Comparison of ENCODE assay signal across 1 cellular context in the genomic region with DNA sequence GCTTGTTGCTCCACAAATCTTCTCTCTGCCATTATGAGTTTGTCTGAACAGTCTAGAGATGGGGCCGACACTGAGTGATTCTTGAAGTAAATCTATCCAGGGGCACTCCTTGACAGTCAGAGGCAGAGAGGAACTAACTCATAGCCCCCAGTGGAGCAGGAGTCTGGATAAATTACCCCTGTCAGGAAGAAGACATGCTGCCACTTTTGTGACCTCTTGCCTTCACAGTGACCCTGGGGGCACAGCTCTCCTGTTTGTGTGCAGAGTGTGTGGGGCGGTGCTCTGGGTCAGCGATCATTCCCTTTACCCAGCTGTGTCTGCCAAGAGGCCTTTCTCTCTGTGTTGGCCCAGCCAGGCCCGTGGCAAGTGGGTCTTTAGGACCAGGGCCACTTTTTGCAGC.
TF ChIP-seq lines count a peak whose summit lies in the region.

No MANE protein-coding gene starts in this region.

TF ChIP-seq in K562, 482 proteins besides CTCF, POLR2A, EP300 and RAD21:
- peak; percentile 32 for TF ChIP-seq MEIS2 (IDR thresholded peaks at IDR 0.05; ENCODE audit: partially characterized antibody)
- TF ChIP-seq, protein P1, sequence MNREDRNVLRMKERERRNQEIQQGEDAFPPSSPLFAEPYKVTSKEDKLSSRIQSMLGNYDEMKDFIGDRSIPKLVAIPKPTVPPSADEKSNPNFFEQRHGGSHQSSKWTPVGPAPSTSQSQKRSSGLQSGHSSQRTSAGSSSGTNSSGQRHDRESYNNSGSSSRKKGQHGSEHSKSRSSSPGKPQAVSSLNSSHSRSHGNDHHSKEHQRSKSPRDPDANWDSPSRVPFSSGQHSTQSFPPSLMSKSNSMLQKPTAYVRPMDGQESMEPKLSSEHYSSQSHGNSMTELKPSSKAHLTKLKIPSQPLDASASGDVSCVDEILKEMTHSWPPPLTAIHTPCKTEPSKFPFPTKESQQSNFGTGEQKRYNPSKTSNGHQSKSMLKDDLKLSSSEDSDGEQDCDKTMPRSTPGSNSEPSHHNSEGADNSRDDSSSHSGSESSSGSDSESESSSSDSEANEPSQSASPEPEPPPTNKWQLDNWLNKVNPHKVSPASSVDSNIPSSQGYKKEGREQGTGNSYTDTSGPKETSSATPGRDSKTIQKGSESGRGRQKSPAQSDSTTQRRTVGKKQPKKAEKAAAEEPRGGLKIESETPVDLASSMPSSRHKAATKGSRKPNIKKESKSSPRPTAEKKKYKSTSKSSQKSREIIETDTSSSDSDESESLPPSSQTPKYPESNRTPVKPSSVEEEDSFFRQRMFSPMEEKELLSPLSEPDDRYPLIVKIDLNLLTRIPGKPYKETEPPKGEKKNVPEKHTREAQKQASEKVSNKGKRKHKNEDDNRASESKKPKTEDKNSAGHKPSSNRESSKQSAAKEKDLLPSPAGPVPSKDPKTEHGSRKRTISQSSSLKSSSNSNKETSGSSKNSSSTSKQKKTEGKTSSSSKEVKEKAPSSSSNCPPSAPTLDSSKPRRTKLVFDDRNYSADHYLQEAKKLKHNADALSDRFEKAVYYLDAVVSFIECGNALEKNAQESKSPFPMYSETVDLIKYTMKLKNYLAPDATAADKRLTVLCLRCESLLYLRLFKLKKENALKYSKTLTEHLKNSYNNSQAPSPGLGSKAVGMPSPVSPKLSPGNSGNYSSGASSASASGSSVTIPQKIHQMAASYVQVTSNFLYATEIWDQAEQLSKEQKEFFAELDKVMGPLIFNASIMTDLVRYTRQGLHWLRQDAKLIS (CRISPR knock-in tag; IDR thresholded peaks at IDR 0.05) = no peak
- TF ChIP-seq, protein P2, sequence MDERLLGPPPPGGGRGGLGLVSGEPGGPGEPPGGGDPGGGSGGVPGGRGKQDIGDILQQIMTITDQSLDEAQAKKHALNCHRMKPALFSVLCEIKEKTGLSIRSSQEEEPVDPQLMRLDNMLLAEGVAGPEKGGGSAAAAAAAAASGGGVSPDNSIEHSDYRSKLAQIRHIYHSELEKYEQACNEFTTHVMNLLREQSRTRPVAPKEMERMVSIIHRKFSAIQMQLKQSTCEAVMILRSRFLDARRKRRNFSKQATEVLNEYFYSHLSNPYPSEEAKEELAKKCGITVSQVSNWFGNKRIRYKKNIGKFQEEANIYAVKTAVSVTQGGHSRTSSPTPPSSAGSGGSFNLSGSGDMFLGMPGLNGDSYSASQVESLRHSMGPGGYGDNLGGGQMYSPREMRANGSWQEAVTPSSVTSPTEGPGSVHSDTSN (CRISPR knock-in tag; IDR thresholded peaks at IDR 0.05; ENCODE audit: low read depth) = no peak
- TF ChIP-seq, protein P2 (tag; conservative IDR thresholded peaks at IDR 0.05; ENCODE audit: low read depth) = peak; percentile 89
